Comparison of ENCODE assay signal across 15 cellular contexts in genomic region chr3:182440101-182440500, GRCh38.
DNase-seq lines count a peak whose midpoint lies in the region; ATAC-seq, FAIRE-seq and TF ChIP-seq lines count a peak whose summit lies in the region.
"Had no signal": no experiment of that assay in that cellular context is flagged by ENCODE, and none has a peak within 500 bp of the region (broad histone marks: within the 10 kb centered on the region; RNA-seq: fewer than 3 reads in every experiment).

No MANE protein-coding gene starts in this region.

- no peak for ATAC-seq in left cardiac atrium
- ATAC-seq: CD8-positive, alpha-beta T cell had no signal

- TF ChIP-seq CTCF in bronchial epithelial cell (IDR thresholded peaks at IDR 0.05; ENCODE audit: insufficient read depth, low read length, severe bottlenecking) = no peak
- TF ChIP-seq CTCF in GM10266 (IDR thresholded peaks at IDR 0.05; ENCODE audit: control insufficient read depth, insufficient read depth, low read depth, missing control alignments) = no peak

- no peak overlapping the region for H3K18ac ChIP-seq in mesendoderm (ENCODE audit: low read length)

- H3K4ac ChIP-seq in mesendoderm (ENCODE audit: low read depth, low read length) = no peak overlapping the region

- H3K27ac ChIP-seq in mesendoderm (ENCODE audit: low read depth, low read length) = no peak overlapping the region
- H3K27ac ChIP-seq: BLaER1 treated with 17β-estradiol and CSF1 and Interleukin-3, amounts not matched to agents 10 nM and 100 nM; HL-60 had no signal

- H3K79me1 ChIP-seq in mesendoderm (ENCODE audit: low read length) = no peaks in the 10 kb centered on the region

- H3K4me1 ChIP-seq in mesendoderm (ENCODE audit: control insufficient read depth, low read depth, low read length) = no peaks in the 10 kb centered on the region
- H3K4me1 ChIP-seq: BLaER1 treated with 17β-estradiol and CSF1 and Interleukin-3, amounts not matched to agents 10 nM and 100 nM had no signal

- no peaks in the 10 kb centered on the region for H3K36me3 ChIP-seq in bronchial epithelial cell (ENCODE audit: control insufficient read depth, insufficient read depth, low read length)
- no peaks in the 10 kb centered on the region for H3K36me3 ChIP-seq in mesendoderm (ENCODE audit: control insufficient read depth, insufficient read depth, low read length)
- H3K36me3 ChIP-seq: BLaER1 treated with 17β-estradiol and CSF1 and Interleukin-3, amounts not matched to agents 10 nM and 100 nM had no signal

- H3K4me3 ChIP-seq in bronchial epithelial cell (ENCODE audit: low read depth, low read length) (no peak overlapping the region), mesendoderm (ENCODE audit: low read length) (no peak overlapping the region)
- H3K4me3 ChIP-seq: BLaER1 treated with 17β-estradiol and CSF1 and Interleukin-3, amounts not matched to agents 10 nM and 100 nM had no signal

- H3K56ac ChIP-seq in mesendoderm (ENCODE audit: low read length) = no peak overlapping the region

- no peak overlapping the region for H3K23ac ChIP-seq in mesendoderm (ENCODE audit: low read length)

- intact Hi-C loops in left cardiac atrium (cut with DNase I) = no loop called here

- H3K27me3 ChIP-seq in bronchial epithelial cell (ENCODE audit: control insufficient read depth, insufficient read depth, low read length) = no peaks in the 10 kb centered on the region
- no peaks in the 10 kb centered on the region for H3K27me3 ChIP-seq in mesendoderm (ENCODE audit: insufficient read depth, low read length, poor library complexity)
- H3K27me3 ChIP-seq: BLaER1 treated with 17β-estradiol and CSF1 and Interleukin-3, amounts not matched to agents 10 nM and 100 nM had no signal

- H2BK120ac ChIP-seq in mesendoderm (ENCODE audit: low read depth, low read length) = no peak overlapping the region

- H2BK15ac ChIP-seq in mesendoderm (replicated peaks; ENCODE audit: low read depth) = no peak overlapping the region

- no peak overlapping the region for H3K9ac ChIP-seq in mesendoderm (ENCODE audit: low read length)
- H3K9ac ChIP-seq: BLaER1 treated with 17β-estradiol and CSF1 and Interleukin-3, amounts not matched to agents 10 nM and 100 nM had no signal

- no peak overlapping the region for H2AK5ac ChIP-seq in mesendoderm (ENCODE audit: low read length)

- no peak for FAIRE-seq in bronchial epithelial cell (lab: Jason Lieb, UNC)
- FAIRE-seq: H1 had no signal

- H4K5ac ChIP-seq in mesendoderm (ENCODE audit: low read length) = no peak overlapping the region

- H2BK5ac ChIP-seq in mesendoderm (ENCODE audit: low read length) = no peak overlapping the region

- H4K8ac ChIP-seq in mesendoderm (ENCODE audit: low read depth, low read length) = no peak overlapping the region

- H3K79me2 ChIP-seq in mesendoderm (ENCODE audit: control insufficient read depth, insufficient read depth, low read length) = no peaks in the 10 kb centered on the region

- DNase-seq in COLO829 (ENCODE audit: low spot score) (peak; percentile 62), NCI-H774 (lab: John Stamatoyannopoulos, UW) (peak; percentile 18), bronchial epithelial cell (ENCODE audit: low read depth) (peak; percentile 2), mesendoderm (peak; percentile 13), GM10266 (ENCODE audit: extremely low spot score) (no peak), left cardiac atrium (no peak)
- DNase-seq: CD8-positive, alpha-beta T cell; COR-L47; DMS 273 treated with DMSO at 0.1 percent for 48 hours; DMS79; GDM1; H9 had no signal

- no peak overlapping the region for H3K4me2 ChIP-seq in mesendoderm (ENCODE audit: low read length)
- H3K4me2 ChIP-seq: BLaER1 treated with 17β-estradiol and CSF1 and Interleukin-3, amounts not matched to agents 10 nM and 100 nM had no signal

Comparison
In these comparisons a context has a peak if more than half of its experiments do, and no peak if none do; other contexts are left out.
1. DNase-seq: peak in COLO829 (single experiment), NCI-H774 (single experiment), bronchial epithelial cell (single experiment) and mesendoderm (single experiment); none in GM10266 (single experiment) and left cardiac atrium (single experiment).